In genomic region chr9:123756484-123757106, GRCh38 we compare ENCODE assay signal across 14 cellular contexts.
"Had no signal": no experiment of that assay in that cellular context is flagged by ENCODE, and none has a peak within 500 bp of the region (broad histone marks: within the 10 kb centered on the region; RNA-seq: fewer than 3 reads in every experiment).

No MANE protein-coding gene starts in this region.

- H3K27ac Mint-ChIP-seq: activated CD4-positive, alpha-beta T cell treated with anti-CD3 and anti-CD28 coated beads, Interleukin-2, amount 10 ng/mL, durations not matched to agents 24 days and 14 days; activated naive CD4-positive, alpha-beta T cell treated with anti-CD3 and anti-CD28 coated beads, Interleukin-2, amount 10 ng/mL, durations not matched to agents 7 days and 5 days; activated T-helper 2 cell treated with anti-CD3 and anti-CD28 coated beads, Interferon-gamma antibody, Interleukin-2, Interleukin-4, amounts not matched to agents 10 μg/mL and 5 μg/mL and 100 μg/mL, durations not matched to agents 14 hours and 24 hours and 36 hours; stimulated activated naive B cell treated with anti-CD40 and anti-IgM and Interleukin-4, amounts not matched to agents 10 μg/mL and 1 μg/mL and 100 μg/mL, for 72 hours; WTC11 had no signal

- H3K9me3 ChIP-seq: gastroesophageal sphincter, left lung, sigmoid colon had no signal

- H3K4me1 ChIP-seq: left lung had no signal

- H3K36me3 Mint-ChIP-seq: activated naive CD4-positive, alpha-beta T cell treated with anti-CD3 and anti-CD28 coated beads, Interleukin-2, amount 10 ng/mL, durations not matched to agents 7 days and 5 days; WTC11 had no signal

- ATAC-seq: gastroesophageal sphincter; left lung; stimulated activated naive B cell treated with anti-CD40 and anti-IgM and Interleukin-4, amounts not matched to agents 10 μg/mL and 1 μg/mL and 100 μg/mL, for 72 hours; WTC11 had no signal

- H3K4me1 Mint-ChIP-seq: activated naive CD4-positive, alpha-beta T cell treated with anti-CD3 and anti-CD28 coated beads, Interleukin-2, amount 10 ng/mL, durations not matched to agents 7 days and 5 days had no signal

- H3K27me3 Mint-ChIP-seq: activated CD4-positive, alpha-beta T cell treated with anti-CD3 and anti-CD28 coated beads, Interleukin-2, amount 10 ng/mL, durations not matched to agents 24 days and 14 days; activated naive CD4-positive, alpha-beta T cell treated with anti-CD3 and anti-CD28 coated beads, Interleukin-2, amount 10 ng/mL, durations not matched to agents 7 days and 5 days; stimulated activated naive B cell treated with anti-CD40 and anti-IgM and Interleukin-4, amounts not matched to agents 10 μg/mL and 1 μg/mL and 100 μg/mL, for 72 hours had no signal

- DNase-seq: activated CD4-positive, alpha-beta T cell treated with anti-CD3 and anti-CD28 coated beads, Interleukin-2, amount 10 ng/mL, durations not matched to agents 24 days and 14 days; activated naive CD4-positive, alpha-beta T cell treated with anti-CD3 and anti-CD28 coated beads, Interleukin-2, amount 10 ng/mL, durations not matched to agents 7 days and 5 days; caudate nucleus; effector CD4-positive, alpha-beta T cell; left lung; sigmoid colon; stimulated activated CD4-positive, alpha-beta T cell treated with anti-CD3 and anti-CD28 coated beads, Interleukin-2, amount 100 ng/mL, for 24 hours; stimulated activated naive B cell treated with anti-CD40 and anti-IgM and Interleukin-4, amounts not matched to agents 10 μg/mL and 1 μg/mL and 100 μg/mL, for 72 hours; trophoblast cell had no signal

- FAIRE-seq: keratinocyte had no signal

- H3K27ac ChIP-seq: coronary artery, gastroesophageal sphincter, left lung had no signal

- H3K27me3 ChIP-seq: gastroesophageal sphincter, left lung, sigmoid colon had no signal

- H3K9me3 Mint-ChIP-seq: activated naive CD4-positive, alpha-beta T cell treated with anti-CD3 and anti-CD28 coated beads, Interleukin-2, amount 10 ng/mL, durations not matched to agents 7 days and 5 days; activated T-helper 2 cell treated with anti-CD3 and anti-CD28 coated beads, Interferon-gamma antibody, Interleukin-2, Interleukin-4, amounts not matched to agents 10 μg/mL and 5 μg/mL and 100 μg/mL, durations not matched to agents 14 hours and 24 hours and 36 hours; stimulated activated naive B cell treated with anti-CD40 and anti-IgM and Interleukin-4, amounts not matched to agents 10 μg/mL and 1 μg/mL and 100 μg/mL, for 72 hours; WTC11 had no signal

- H3K4me3 ChIP-seq: coronary artery, gastroesophageal sphincter, left lung, sigmoid colon had no signal

- H3K4me3 Mint-ChIP-seq: activated CD4-positive, alpha-beta T cell treated with anti-CD3 and anti-CD28 coated beads, Interleukin-2, amount 10 ng/mL, durations not matched to agents 24 days and 14 days; activated naive CD4-positive, alpha-beta T cell treated with anti-CD3 and anti-CD28 coated beads, Interleukin-2, amount 10 ng/mL, durations not matched to agents 7 days and 5 days; stimulated activated naive B cell treated with anti-CD40 and anti-IgM and Interleukin-4, amounts not matched to agents 10 μg/mL and 1 μg/mL and 100 μg/mL, for 72 hours; WTC11 had no signal

- H3K36me3 ChIP-seq: sigmoid colon had no signal
